In the genomic region with DNA sequence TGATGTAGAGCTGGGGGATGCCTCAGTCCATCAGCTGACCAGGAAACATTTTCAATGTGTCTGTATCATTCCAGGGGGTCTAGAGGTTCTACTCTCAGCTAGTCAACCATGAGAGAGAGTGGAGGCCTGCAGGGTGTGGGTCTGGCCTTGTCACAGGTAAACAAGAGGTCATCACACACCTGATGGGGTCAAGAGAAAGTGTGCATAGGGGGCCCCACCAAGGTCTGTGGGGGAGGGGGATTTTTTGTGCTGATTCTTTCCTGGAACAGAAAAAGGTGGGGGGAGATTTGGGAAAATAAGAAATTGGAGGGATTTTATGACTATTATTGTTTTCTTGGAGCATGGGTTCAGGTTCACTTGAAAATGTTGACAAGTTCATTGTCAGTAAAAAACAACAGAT, we compare ENCODE assay signal across 1 cellular context.
TF ChIP-seq lines count a peak whose summit lies in the region.

No MANE protein-coding gene starts in this region.

TF ChIP-seq in HepG2, 621 proteins besides CTCF, POLR2A, EP300 and RAD21 (continued from another document):
- TF ChIP-seq, protein P1, sequence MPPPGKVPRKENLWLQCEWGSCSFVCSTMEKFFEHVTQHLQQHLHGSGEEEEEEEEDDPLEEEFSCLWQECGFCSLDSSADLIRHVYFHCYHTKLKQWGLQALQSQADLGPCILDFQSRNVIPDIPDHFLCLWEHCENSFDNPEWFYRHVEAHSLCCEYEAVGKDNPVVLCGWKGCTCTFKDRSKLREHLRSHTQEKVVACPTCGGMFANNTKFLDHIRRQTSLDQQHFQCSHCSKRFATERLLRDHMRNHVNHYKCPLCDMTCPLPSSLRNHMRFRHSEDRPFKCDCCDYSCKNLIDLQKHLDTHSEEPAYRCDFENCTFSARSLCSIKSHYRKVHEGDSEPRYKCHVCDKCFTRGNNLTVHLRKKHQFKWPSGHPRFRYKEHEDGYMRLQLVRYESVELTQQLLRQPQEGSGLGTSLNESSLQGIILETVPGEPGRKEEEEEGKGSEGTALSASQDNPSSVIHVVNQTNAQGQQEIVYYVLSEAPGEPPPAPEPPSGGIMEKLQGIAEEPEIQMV (CRISPR knock-in tag; IDR thresholded peaks at IDR 0.05; ENCODE audit: low read depth): no peak
- TF ChIP-seq, protein P2, sequence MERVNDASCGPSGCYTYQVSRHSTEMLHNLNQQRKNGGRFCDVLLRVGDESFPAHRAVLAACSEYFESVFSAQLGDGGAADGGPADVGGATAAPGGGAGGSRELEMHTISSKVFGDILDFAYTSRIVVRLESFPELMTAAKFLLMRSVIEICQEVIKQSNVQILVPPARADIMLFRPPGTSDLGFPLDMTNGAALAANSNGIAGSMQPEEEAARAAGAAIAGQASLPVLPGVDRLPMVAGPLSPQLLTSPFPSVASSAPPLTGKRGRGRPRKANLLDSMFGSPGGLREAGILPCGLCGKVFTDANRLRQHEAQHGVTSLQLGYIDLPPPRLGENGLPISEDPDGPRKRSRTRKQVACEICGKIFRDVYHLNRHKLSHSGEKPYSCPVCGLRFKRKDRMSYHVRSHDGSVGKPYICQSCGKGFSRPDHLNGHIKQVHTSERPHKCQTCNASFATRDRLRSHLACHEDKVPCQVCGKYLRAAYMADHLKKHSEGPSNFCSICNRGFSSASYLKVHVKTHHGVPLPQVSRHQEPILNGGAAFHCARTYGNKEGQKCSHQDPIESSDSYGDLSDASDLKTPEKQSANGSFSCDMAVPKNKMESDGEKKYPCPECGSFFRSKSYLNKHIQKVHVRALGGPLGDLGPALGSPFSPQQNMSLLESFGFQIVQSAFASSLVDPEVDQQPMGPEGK (CRISPR knock-in tag; IDR thresholded peaks at IDR 0.05): no peak
- TF ChIP-seq SNAPC2 (CRISPR knock-in tag; IDR thresholded peaks at IDR 0.05) (no peak), RARA (CRISPR knock-in tag; IDR thresholded peaks at IDR 0.05) (0 out of 2 replicates have a peak, but pooled peaks have one; percentile 8), FOSL2 (CRISPR knock-in tag; IDR thresholded peaks at IDR 0.05) (no peak), ZFP41 (CRISPR knock-in tag; IDR thresholded peaks at IDR 0.05; ENCODE audit: borderline replicate concordance) (no peak), ZNF17 (CRISPR knock-in tag; IDR thresholded peaks at IDR 0.05) (no peak)
